ENCODE assay signal across 11 cellular contexts in the genomic region with DNA sequence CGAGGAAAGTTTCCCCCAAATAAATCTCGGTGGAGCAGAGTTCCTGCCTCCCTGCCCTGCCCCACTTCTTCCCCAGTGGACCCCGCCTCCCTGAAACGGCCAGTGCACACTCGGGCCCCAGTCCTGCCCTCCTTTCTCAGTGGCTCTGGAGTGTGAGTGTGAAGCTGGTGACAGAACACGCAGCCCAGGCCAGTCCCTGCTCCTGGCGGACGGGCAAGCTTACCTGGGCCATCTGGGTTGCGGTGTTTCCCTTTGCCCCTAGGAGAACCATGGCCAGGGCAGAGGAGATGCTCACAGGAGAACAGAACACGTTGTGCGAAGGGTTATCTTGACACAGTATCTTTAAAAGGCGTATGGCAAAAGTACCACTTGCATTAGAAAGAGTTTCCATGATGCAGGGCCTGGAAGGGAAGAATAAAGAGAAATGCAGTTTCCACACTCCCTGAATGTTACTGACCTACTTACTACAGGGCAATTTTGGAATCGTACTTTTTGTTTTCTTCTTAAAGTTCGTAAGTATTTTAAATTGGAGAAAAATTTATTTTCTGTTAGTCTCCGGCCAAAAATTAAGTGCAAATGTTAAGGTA. TPM values are rescaled to one million over a fixed set of nuclear protein-coding genes. Genes with fewer than 3 reads are reported as not detected.
A peak's percentile ranks its signal among the peaks of the same experiment; 100 is the strongest.
DNase-seq lines count a peak whose midpoint lies in the region; ATAC-seq and TF ChIP-seq lines count a peak whose summit lies in the region.
"Had no signal": no experiment of that assay in that cellular context is flagged by ENCODE, and none has a peak within 500 bp of the region (broad histone marks: within the 10 kb centered on the region; RNA-seq: fewer than 3 reads in every experiment).

No MANE protein-coding gene starts in this region.

- POLR2A ChIA-PET in CD8-positive, alpha-beta memory T cell (lab: Charles Lee), result interaction anchor here (0.6 to 2.4 kb wide), 7 partner anchors 9 to 59 kb away, joined by 3 to 12 read pairs (median 5); a partner anchor contains a TSS
- POLR2A ChIA-PET in IMR-90 (lab: Charles Lee; ENCODE audit: unreplicated experiment), result no interaction called here

- no peak overlapping the region for H2AK9ac ChIP-seq in IMR-90 (replicated peaks; ENCODE audit: low read depth, low read length, poor library complexity)

- H4K8ac ChIP-seq in IMR-90 (ENCODE audit: low read depth in 2 of 2, low read length in 2 of 2), result no peak overlapping the region

- H3K4ac ChIP-seq in IMR-90 (ENCODE audit: low read depth, low read length), result no peak overlapping the region

- intact Hi-C loops in IMR-90 (cut with micrococcal nuclease), result no loop called here

- in situ Hi-C loops in IMR-90 (cut with MboI; ENCODE audit: low sequenced_read_pairs), result no loop called here

- H3K36me3 Mint-ChIP-seq in CD8-positive, alpha-beta memory T cell, result peaks cover 30 to 70% (median 41%) of the 10 kb centered on the region in 3 donors
- peaks cover 13% of the 10 kb centered on the region for H3K36me3 Mint-ChIP-seq in nephron progenitor cell (ENCODE audit: low read depth)

- H3K9me1 ChIP-seq in IMR-90 (ENCODE audit: insufficient read depth, low read length), result peaks cover 5% of the 10 kb centered on the region; the same call in 1 of the 2 replicates

- peak overlapping the region; percentile 93 to 100 (median 98) for H3K27ac Mint-ChIP-seq in CD8-positive, alpha-beta memory T cell
- H3K27ac Mint-ChIP-seq in nephron progenitor cell, result no peak overlapping the region

- H4K5ac ChIP-seq in IMR-90 (ENCODE audit: low read depth, low read length), result no peak overlapping the region

- H3K27me3 ChIP-seq in CD8-positive, alpha-beta memory T cell (ENCODE audit: insufficient read depth, low read length, poor library complexity, severe bottlenecking), result no peaks in the 10 kb centered on the region
- no peaks in the 10 kb centered on the region for H3K27me3 ChIP-seq in IMR-90 (ENCODE audit: control insufficient read depth, insufficient read depth, low read length)
- no peaks in the 10 kb centered on the region for H3K27me3 ChIP-seq in WERI-Rb-1 (ENCODE audit: insufficient read depth, low read depth, severe bottlenecking)
- H3K27me3 ChIP-seq: brain microvascular endothelial cell, right atrium auricular region had no signal

- peaks cover 57% of the 10 kb centered on the region for H3K4me1 ChIP-seq in CD8-positive, alpha-beta memory T cell (ENCODE audit: insufficient read depth, low read length)
- H3K4me1 ChIP-seq in IMR-90 (ENCODE audit: control insufficient read depth, insufficient read depth, low read length), result peaks cover 2% of the 10 kb centered on the region; the same call in 1 of the 2 replicates
- H3K4me1 ChIP-seq: Caco-2 had no signal

- no peak overlapping the region for H2BK5ac ChIP-seq in IMR-90 (ENCODE audit: low read depth, low read length, poor library complexity, severe bottlenecking)

- H3K14ac ChIP-seq in IMR-90 (replicated peaks; ENCODE audit: low read depth, low read length), result no peak overlapping the region; the same call in 1 of the 2 replicates

- TF ChIP-seq CTCF in IMR-90 (conservative IDR thresholded peaks at IDR 0.05; ENCODE audit: low read depth, low read length) (no peak), nephron progenitor cell (IDR thresholded peaks at IDR 0.05) (no peak), WERI-Rb-1 (IDR thresholded peaks at IDR 0.05; ENCODE audit: low read depth, low read length) (no peak)

- H2BK20ac ChIP-seq in IMR-90 (ENCODE audit: low read depth, low read length), result no peak overlapping the region

- peaks cover 6% of the 10 kb centered on the region for H4K20me1 ChIP-seq in IMR-90 (ENCODE audit: insufficient read depth, low read length)

- H3K56ac ChIP-seq in IMR-90 (ENCODE audit: extremely low read depth, insufficient read depth, low read length), result no peak overlapping the region

- peak overlapping the region; percentile 94 to 100 (median 100) for H3K4me3 Mint-ChIP-seq in CD8-positive, alpha-beta memory T cell
- peak overlapping the region; percentile 75 for H3K4me3 Mint-ChIP-seq in nephron progenitor cell

- no peak for TF ChIP-seq POLR2A in IMR-90 (IDR thresholded peaks at IDR 0.05; ENCODE audit: low read depth, low read length)

- no peaks in the 10 kb centered on the region for H3K9me3 Mint-ChIP-seq in CD8-positive, alpha-beta memory T cell
- no peaks in the 10 kb centered on the region for H3K9me3 Mint-ChIP-seq in nephron progenitor cell

- H3K4me2 ChIP-seq in IMR-90 (ENCODE audit: low read depth, low read length), result no peak overlapping the region

- peaks cover 6 to 19% of the 10 kb centered on the region in 2 experiments; a peak in 3 of 4 replicates for H3K79me1 ChIP-seq in IMR-90 (ENCODE audit: low read depth in 1 of 2, low read length in 2 of 2)

- ATAC-seq in IMR-90 (ENCODE audit: low read depth) (no peak), HG03039 (IDR thresholded peaks at IDR 0.05; ENCODE audit: unreplicated experiment) (no peak)

- CTCF ChIA-PET in CD8-positive, alpha-beta memory T cell (lab: Charles Lee), result interaction anchor here (1.0 to 3.8 kb wide), 17 partner anchors 9 to 89 kb away, joined by 3 to 35 read pairs (median 4); a partner anchor contains a TSS
- CTCF ChIA-PET in IMR-90 (lab: Yijun Ruan, JAX), result no interaction called here

- H2BK120ac ChIP-seq in IMR-90 (ENCODE audit: low read depth, low read length), result no peak overlapping the region

- DNase-seq in CD8-positive, alpha-beta memory T cell, result no peak
- DNase-seq in IMR-90, result no peak
- DNase-seq in nephron progenitor cell, result no peak
- DNase-seq in WERI-Rb-1, result no peak
- DNase-seq in anterior cingulate cortex (lab: John Stamatoyannopoulos, UW), result no peak
- DNase-seq in GM19240 (ENCODE audit: insufficient read length, low spot score), result no peak
- DNase-seq: brain microvascular endothelial cell, Caco-2 had no signal

- H2AFZ ChIP-seq in IMR-90 (replicated peaks; ENCODE audit: low read length, poor library complexity), result peak overlapping the region; percentile 63

- H3K9me3 ChIP-seq in CD8-positive, alpha-beta memory T cell (ENCODE audit: low read length), result no peaks in the 10 kb centered on the region
- H3K9me3 ChIP-seq in IMR-90 (ENCODE audit: control insufficient read depth, insufficient read depth, low read length) (no peaks in the 10 kb centered on the region), WERI-Rb-1 (ENCODE audit: severe bottlenecking) (no peaks in the 10 kb centered on the region)
- H3K9me3 ChIP-seq: Caco-2, right atrium auricular region had no signal

- dilution Hi-C loops in IMR-90 (cut with HindIII; ENCODE audit: low sequenced_read_pairs, unreplicated experiment), result no loop called here

- peaks cover 54 to 60% (median 59%) of the 10 kb centered on the region in 3 donors for H3K4me1 Mint-ChIP-seq in CD8-positive, alpha-beta memory T cell
- peaks cover 34% of the 10 kb centered on the region for H3K4me1 Mint-ChIP-seq in nephron progenitor cell

- H3K9ac ChIP-seq in IMR-90 (ENCODE audit: low read depth, low read length), result no peak overlapping the region

- peak overlapping the region; percentile 39; the same call in 1 of the 2 replicates for H2AK5ac ChIP-seq in IMR-90 (ENCODE audit: low read depth, low read length)

- no peak overlapping the region for H4K91ac ChIP-seq in IMR-90 (ENCODE audit: insufficient read depth, low read depth, low read length)

- TF ChIP-seq RAD21 in IMR-90 (IDR thresholded peaks at IDR 0.05; ENCODE audit: low read length), result no peak

- WGBS in IMR-90 (ENCODE audit: extremely low coverage in 2 of 2, insufficient read length in 1 of 2), 2 experiments, result 100% methylated on average over 3 of the region's 15 CpGs; no CpG with 5 or more reads in 1 of the 2 experiments

- peaks cover 27% of the 10 kb centered on the region for H3K36me3 ChIP-seq in CD8-positive, alpha-beta memory T cell (ENCODE audit: insufficient read depth, low read length)
- peaks cover 8% of the 10 kb centered on the region for H3K36me3 ChIP-seq in IMR-90 (ENCODE audit: control insufficient read depth, insufficient read depth, low read length)
- H3K36me3 ChIP-seq in WERI-Rb-1, result no peaks in the 10 kb centered on the region

- H3K23ac ChIP-seq in IMR-90 (ENCODE audit: low read depth, low read length), result no peak overlapping the region

- no peaks in the 10 kb centered on the region for H3K27me3 Mint-ChIP-seq in CD8-positive, alpha-beta memory T cell
- H3K27me3 Mint-ChIP-seq in nephron progenitor cell (ENCODE audit: low read depth, poor library complexity), result peaks cover 33% of the 10 kb centered on the region

- no TSS peak for BruUV-seq in IMR-90 (replicated peaks; lab: Mats Ljungman, UMichigan)

- peak overlapping the region; percentile 95 for H3K4me3 ChIP-seq in CD8-positive, alpha-beta memory T cell (ENCODE audit: low read length)
- H3K4me3 ChIP-seq in IMR-90 (ENCODE audit: insufficient read depth, low read depth, low read length) (no peak overlapping the region), WERI-Rb-1 (ENCODE audit: low read depth, low read length) (no peak overlapping the region)
- H3K4me3 ChIP-seq: right atrium auricular region had no signal

- H2BK15ac ChIP-seq in IMR-90 (ENCODE audit: low read depth, low read length), result no peak overlapping the region

- no peak overlapping the region for H3K18ac ChIP-seq in IMR-90 (ENCODE audit: low read depth, low read length)

- peak overlapping the region; percentile 83 for H3K27ac ChIP-seq in CD8-positive, alpha-beta memory T cell (ENCODE audit: low read depth, low read length)
- H3K27ac ChIP-seq in IMR-90 (ENCODE audit: insufficient read depth, low read length) (no peak overlapping the region), cingulate gyrus (ENCODE audit: low read depth, low read length) (peak overlapping the region; percentile 69), WERI-Rb-1 (no peak overlapping the region)
- H3K27ac ChIP-seq: brain microvascular endothelial cell, right atrium auricular region had no signal

TF ChIP-seq in IMR-90, 13 proteins besides CTCF, POLR2A, EP300 and RAD21 (continues in another document):
- TF ChIP-seq, protein P1, sequence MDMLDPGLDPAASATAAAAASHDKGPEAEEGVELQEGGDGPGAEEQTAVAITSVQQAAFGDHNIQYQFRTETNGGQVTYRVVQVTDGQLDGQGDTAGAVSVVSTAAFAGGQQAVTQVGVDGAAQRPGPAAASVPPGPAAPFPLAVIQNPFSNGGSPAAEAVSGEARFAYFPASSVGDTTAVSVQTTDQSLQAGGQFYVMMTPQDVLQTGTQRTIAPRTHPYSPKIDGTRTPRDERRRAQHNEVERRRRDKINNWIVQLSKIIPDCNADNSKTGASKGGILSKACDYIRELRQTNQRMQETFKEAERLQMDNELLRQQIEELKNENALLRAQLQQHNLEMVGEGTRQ (IDR thresholded peaks at IDR 0.05; ENCODE audit: low read depth, low read length), result no peak

RNA-seq across cellular contexts. Expression of a gene that starts 2.8 kb away (rescaled TPM):
- 10 to 100 TPM; 63.5 to 65.1 TPM for total RNA-seq in CD8-positive, alpha-beta memory T cell
- polyA plus RNA-seq in CD8-positive, alpha-beta memory T cell, result 42.3 TPM
- 2.3 and 2.5 TPM in 2 replicates for total RNA-seq in IMR-90 (2012; rRNA removed)
- 2.2 and 2.3 TPM in 2 replicates for polyA plus RNA-seq in IMR-90 (2012; rRNA removed)
- 1.1 and 1.5 TPM in 2 replicates for polyA plus RNA-seq in IMR-90 (2012; cell fraction: cytosol; rRNA removed)
- 1.1 and 3.5 TPM in 2 replicates for polyA plus RNA-seq in IMR-90 (2012; cell fraction: nucleus; rRNA removed; ENCODE audit: low replicate concordance)

RNA-seq across cellular contexts. Expression of a gene that starts 58.7 kb away (rescaled TPM):
- 10 to 100 TPM; 40.4 to 42.4 TPM for total RNA-seq in CD8-positive, alpha-beta memory T cell
- 103 TPM for polyA plus RNA-seq in CD8-positive, alpha-beta memory T cell
- 6.1 TPM in 2 replicates for total RNA-seq in IMR-90 (2012; rRNA removed)
- 7.0 and 9.1 TPM in 2 replicates for polyA plus RNA-seq in IMR-90 (2012; rRNA removed)
- polyA plus RNA-seq in IMR-90 (2012; cell fraction: cytosol; rRNA removed), result 2.8 and 2.9 TPM in 2 replicates
- polyA plus RNA-seq in IMR-90 (2012; cell fraction: nucleus; rRNA removed; ENCODE audit: low replicate concordance), result 1.4 and 6.8 TPM in 2 replicates

Comparison
In these comparisons a context has a peak if more than half of its experiments do, and no peak if none do; other contexts are left out.
1. H3K27ac ChIP-seq: peak in CD8-positive, alpha-beta memory T cell (single experiment) and cingulate gyrus (single experiment); none in IMR-90 (single experiment) and WERI-Rb-1 (single experiment).
2. RNA of a gene that starts 2.8 kb away (total RNA-seq): 63.5 to 65.1 TPM in CD8-positive, alpha-beta memory T cell; 2.3 to 2.5 TPM in IMR-90; every median in the first group is over 10 times any median in the second.